14 cellular contexts compared by ENCODE assay signal in the genomic region with DNA sequence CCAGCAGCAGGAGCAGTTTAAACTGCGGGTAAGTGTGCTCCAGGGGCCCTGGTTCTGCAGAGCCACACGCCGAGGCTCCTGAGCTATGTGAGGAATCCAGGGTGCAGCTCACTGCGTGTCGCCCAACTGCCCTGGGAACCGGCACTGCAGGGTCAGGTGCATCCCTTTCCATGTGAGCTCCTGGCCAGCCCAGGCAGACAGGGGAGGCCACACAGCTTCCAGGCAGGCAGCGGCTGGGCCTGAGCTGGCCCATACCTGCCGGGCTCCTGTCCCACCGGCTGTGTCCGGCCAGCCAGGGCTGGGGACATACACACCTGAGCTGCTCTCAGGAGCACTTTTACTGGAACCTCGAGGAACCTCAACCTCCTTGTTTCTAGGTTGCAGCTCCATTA. TPM values are rescaled to one million over a fixed set of nuclear protein-coding genes. Genes with fewer than 3 reads are reported as not detected.
DNase-seq lines count a peak whose midpoint lies in the region; ATAC-seq and TF ChIP-seq lines count a peak whose summit lies in the region.
"Had no signal": no experiment of that assay in that cellular context is flagged by ENCODE, and none has a peak within 500 bp of the region (broad histone marks: within the 10 kb centered on the region; RNA-seq: fewer than 3 reads in every experiment).

No MANE protein-coding gene starts in this region.

- no peaks in the 10 kb centered on the region for H3K27me3 ChIP-seq in ovary
- H3K27me3 ChIP-seq in vagina, result no peaks in the 10 kb centered on the region

- no peak overlapping the region for H3K4me3 ChIP-seq in ovary
- H3K4me3 ChIP-seq in vagina, result peak overlapping the region in 1 of 2 donors; percentile 2

- H3K4me3 Mint-ChIP-seq in MCF 10A (ENCODE audit: unreplicated experiment), result no peak overlapping the region
- no peak overlapping the region for H3K4me3 Mint-ChIP-seq in activated T-cell treated with anti-CD3 and anti-CD28 coated beads, Interleukin-2, amount 50 U/mL, for 4 hours
- H3K4me3 Mint-ChIP-seq: stimulated activated naive CD8-positive, alpha-beta T cell treated with anti-CD3 and anti-CD28 coated beads, Interleukin-15, Interleukin-2, amounts not matched to agents 100 ng/mL and 50 ng/mL, for 24 hours had no signal

- H3K4me1 Mint-ChIP-seq in MCF 10A (ENCODE audit: insufficient read depth, unreplicated experiment), result no peaks in the 10 kb centered on the region
- H3K4me1 Mint-ChIP-seq in activated T-cell treated with anti-CD3 and anti-CD28 coated beads, Interleukin-2, amount 50 U/mL, for 4 hours (ENCODE audit: low read depth), result no peaks in the 10 kb centered on the region

- intact Hi-C loops in MCF 10A (cut with micrococcal nuclease), result no loop called here
- intact Hi-C loops in cardiac septum (cut with DNase I), result loop anchor here (2.0 kb wide), 1 partner anchor 52 kb away; no protein-coding TSS in a partner anchor
- intact Hi-C loops in ovary (cut with DNase I), result loop anchor here in 2 of 4 donors (10.0 kb wide), 1 partner anchor 48 kb away; no protein-coding TSS in a partner anchor
- intact Hi-C loops in vagina (cut with DNase I), result no loop called here

- in situ Hi-C loops in T47D (cut with HindIII; ENCODE audit: low pct_unique_long_range_greater_than_20kb, low sequenced_read_pairs), result no loop called here

- TF ChIP-seq CTCF in MCF 10A (IDR thresholded peaks at IDR 0.05; ENCODE audit: unreplicated experiment) (no peak), ovary (IDR thresholded peaks at IDR 0.05) (no peak), vagina (IDR thresholded peaks at IDR 0.05) (no peak)

- POLR2A ChIA-PET in MCF 10A (lab: Yijun Ruan, JAX), result interaction anchor here (1.1 kb wide), 1 partner anchor 9 kb away, joined by 3 read pairs; no protein-coding TSS in a partner anchor

- H3K27me3 Mint-ChIP-seq in MCF 10A (ENCODE audit: insufficient read depth, unreplicated experiment), result peaks cover 28% of the 10 kb centered on the region
- peaks cover 25% of the 10 kb centered on the region for H3K27me3 Mint-ChIP-seq in activated T-cell treated with anti-CD3 and anti-CD28 coated beads, Interleukin-2, amount 50 U/mL, for 4 hours (ENCODE audit: low read depth)

- TF ChIP-seq POLR2A in ovary (IDR thresholded peaks at IDR 0.05) (no peak), vagina (IDR thresholded peaks at IDR 0.05) (no peak)

- H3K36me3 Mint-ChIP-seq in MCF 10A (ENCODE audit: insufficient read depth, unreplicated experiment), result no peaks in the 10 kb centered on the region
- no peaks in the 10 kb centered on the region for H3K36me3 Mint-ChIP-seq in activated T-cell treated with anti-CD3 and anti-CD28 coated beads, Interleukin-2, amount 50 U/mL, for 4 hours (ENCODE audit: insufficient read depth)

- H3K27ac ChIP-seq in ovary (peak overlapping the region; percentile 75 to 79), vagina (peak overlapping the region; percentile 93)

- no peak for TF ChIP-seq EP300 in ovary (IDR thresholded peaks at IDR 0.05)

- no peak overlapping the region for H3K27ac Mint-ChIP-seq in MCF 10A (ENCODE audit: low read depth, unreplicated experiment)
- H3K27ac Mint-ChIP-seq: stimulated activated naive CD8-positive, alpha-beta T cell treated with anti-CD3 and anti-CD28 coated beads, Interleukin-15, Interleukin-2, amounts not matched to agents 100 ng/mL and 50 ng/mL, for 24 hours had no signal

- CTCF ChIA-PET in MCF 10A (lab: Yijun Ruan, JAX), result interaction anchor here (0.6 kb wide), 1 partner anchor 57 kb away, joined by 4 read pairs; no protein-coding TSS in a partner anchor

- DNase-seq in T47D (ENCODE audit: low read depth in 1 of 2, low spot score in 1 of 2), result peak; percentile 79 to 82
- no peak for DNase-seq in MCF 10A (ENCODE audit: unreplicated experiment)
- peak; percentile 56 for DNase-seq in cardiac septum (ENCODE audit: low spot score)
- peak in 2 of 5 donors; percentile 43 to 61 for DNase-seq in ovary
- no peak for DNase-seq in vagina (ENCODE audit: extremely low spot score in 2 of 2)
- no peak for DNase-seq in activated T-cell treated with anti-CD3 and anti-CD28 coated beads, Interleukin-2, amount 50 U/mL, for 4 hours
- no peak for DNase-seq in NAMALWA (ENCODE audit: low spot score)
- DNase-seq: activated CD4-positive, alpha-beta T cell treated with anti-CD3 and anti-CD28 coated beads, Interleukin-2, amount 50 U/mL, for 1 hour; MM.1S; NCI-H2029 treated with DMSO at 0.1 percent for 48 hours; NCI-H748 treated with DMSO at 0.1 percent for 48 hours; T-helper 9 cell had no signal

- no peaks in the 10 kb centered on the region for H3K9me3 Mint-ChIP-seq in MCF 10A (ENCODE audit: unreplicated experiment)
- H3K9me3 Mint-ChIP-seq in activated T-cell treated with anti-CD3 and anti-CD28 coated beads, Interleukin-2, amount 50 U/mL, for 4 hours, result no peaks in the 10 kb centered on the region
- H3K9me3 Mint-ChIP-seq: stimulated activated naive CD8-positive, alpha-beta T cell treated with anti-CD3 and anti-CD28 coated beads, Interleukin-15, Interleukin-2, amounts not matched to agents 100 ng/mL and 50 ng/mL, for 24 hours had no signal

- no peaks in the 10 kb centered on the region for H3K9me3 ChIP-seq in ovary
- no peaks in the 10 kb centered on the region for H3K9me3 ChIP-seq in vagina

- no peak for ATAC-seq in activated T-cell treated with anti-CD3 and anti-CD28 coated beads, Interleukin-2, amount 50 U/mL, for 4 hours
- no peak for ATAC-seq in GM21723 (IDR thresholded peaks at IDR 0.05; ENCODE audit: unreplicated experiment)

- 62 to 66% (median 65%) methylated on average over 11 of the region's 11 CpGs for WGBS in ovary, 3 donors

- peaks cover 24% of the 10 kb centered on the region for H3K4me1 ChIP-seq in ovary (ENCODE audit: insufficient read depth)
- peaks cover 40% of the 10 kb centered on the region for H3K4me1 ChIP-seq in vagina

- BruUV-seq in MCF 10A (replicated peaks; lab: Mats Ljungman, UMichigan), result no TSS peak

- no peaks in the 10 kb centered on the region for H3K36me3 ChIP-seq in ovary
- H3K36me3 ChIP-seq in vagina, result no peaks in the 10 kb centered on the region

RNA-seq across cellular contexts. Expression of a gene that starts 18.6 kb away (rescaled TPM):
- total RNA-seq in MCF 10A (2022) (2.1 and 3.4 TPM in 2 replicates), cardiac septum (77.0 TPM), ovary (100 to 1,000 TPM; 141 to 353 (median 270) TPM), vagina (86.7 TPM)
- 100 to 1,000 TPM in 1 of 2 donors, 10 to 100 TPM in 1; 11.1 to 201 TPM for polyA plus RNA-seq in ovary
- total RNA-seq in activated T-cell treated with anti-CD3 and anti-CD28 coated beads, Interleukin-2, amount 50 U/mL, for 4 hours, result 10 to 100 TPM; 15.0 to 19.9 (median 15.4) TPM

Comparison
In these comparisons a context has a peak if more than half of its experiments do, and no peak if none do; other contexts are left out.
1. DNase-seq: peak in T47D (2 of 2) and cardiac septum (single experiment); none in MCF 10A (single experiment), vagina (0 of 2), activated T-cell treated with anti-CD3 and anti-CD28 coated beads, Interleukin-2, amount 50 U/mL, for 4 hours (single experiment) and NAMALWA (single experiment).